8 cellular contexts compared by ENCODE assay signal in genomic region chr15:101128191-101128590, GRCh38.
DNase-seq lines count a peak whose midpoint lies in the region; ATAC-seq and TF ChIP-seq lines count a peak whose summit lies in the region.

No MANE protein-coding gene starts in this region.

- H3K9ac ChIP-seq in MM.1S (ENCODE audit: low read length): peak overlapping the region; percentile 77

- H3K27me3 Mint-ChIP-seq in central memory CD8-positive, alpha-beta T cell: no peaks in the 10 kb centered on the region
- peaks cover 0 to 6% (median 0%) of the 10 kb centered on the region in 5 donors for H3K27me3 Mint-ChIP-seq in naive thymus-derived CD4-positive, alpha-beta T cell

- H3K4me1 ChIP-seq in MM.1S (ENCODE audit: low read length): peaks cover 47% of the 10 kb centered on the region
- H3K4me1 ChIP-seq in naive thymus-derived CD4-positive, alpha-beta T cell (ENCODE audit: control insufficient read depth in 2 of 2, insufficient read depth in 2 of 2, low read length in 2 of 2): peaks cover 24 to 25% of the 10 kb centered on the region in 2 donors

- H2AFZ ChIP-seq in MM.1S (ENCODE audit: low read length): no peak overlapping the region

- peak; percentile 82 for DNase-seq in BJ (ENCODE audit: low read depth)
- no peak for DNase-seq in MM.1S
- DNase-seq in central memory CD8-positive, alpha-beta T cell (ENCODE audit: low spot score in 2 of 2): no peak
- DNase-seq in naive thymus-derived CD4-positive, alpha-beta T cell: no peak
- DNase-seq in SW480 (ENCODE audit: low spot score): no peak
- no peak for DNase-seq in GM19238 (ENCODE audit: insufficient read length, low spot score)

- POLR2A ChIA-PET in BJ (lab: Charles Lee): interaction anchor here (0.6 to 0.8 kb wide), 2 partner anchors 74 to 124 kb away, joined by 3 to 9 read pairs; partner anchors contain the start of gene CHSY1
- POLR2A ChIA-PET in naive thymus-derived CD4-positive, alpha-beta T cell (lab: Charles Lee): no interaction called here

- H3K36me3 ChIP-seq in BJ (ENCODE audit: control insufficient read depth, insufficient read depth, low read length) (no peaks in the 10 kb centered on the region), MM.1S (replicated peaks; ENCODE audit: insufficient read depth, low read length) (no peaks in the 10 kb centered on the region)
- no peaks in the 10 kb centered on the region for H3K36me3 ChIP-seq in naive thymus-derived CD4-positive, alpha-beta T cell (ENCODE audit: control insufficient read depth in 2 of 3, insufficient read depth in 3 of 3, low read length in 3 of 3)

- peaks cover 27% of the 10 kb centered on the region for H3K79me2 ChIP-seq in MM.1S (ENCODE audit: low read length)

- CTCF ChIA-PET in BJ (lab: Yijun Ruan, JAX): interaction anchor here (0.7 to 1.2 kb wide), 3 partner anchors 18 to 60 kb away, joined by 3 read pairs; no protein-coding TSS in a partner anchor
- CTCF ChIA-PET in naive thymus-derived CD4-positive, alpha-beta T cell (lab: Charles Lee): no interaction called here

- intact Hi-C loops in naive thymus-derived CD4-positive, alpha-beta T cell (cut with micrococcal nuclease): loop anchor here in 1 of 2 donors (5.0 kb wide), 1 partner anchor 39 kb away; no protein-coding TSS in a partner anchor

- peak overlapping the region; percentile 71 for H3K4me2 ChIP-seq in MM.1S (ENCODE audit: low read depth, low read length)

- no peaks in the 10 kb centered on the region for H4K20me1 ChIP-seq in MM.1S (ENCODE audit: insufficient read depth, low read length)

- H3K9me2 ChIP-seq in MM.1S (replicated peaks; ENCODE audit: insufficient read depth, low read length): no peaks in the 10 kb centered on the region

- H3K4me1 Mint-ChIP-seq in central memory CD8-positive, alpha-beta T cell: peaks cover 62% of the 10 kb centered on the region
- H3K4me1 Mint-ChIP-seq in naive thymus-derived CD4-positive, alpha-beta T cell: peaks cover 29 to 63% (median 37%) of the 10 kb centered on the region in 7 donors

- no peaks in the 10 kb centered on the region for H3K27me3 ChIP-seq in BJ (ENCODE audit: control insufficient read depth, insufficient read depth, low read length)
- no peaks in the 10 kb centered on the region for H3K27me3 ChIP-seq in MM.1S (replicated peaks; ENCODE audit: insufficient read depth, low read length)
- no peaks in the 10 kb centered on the region for H3K27me3 ChIP-seq in naive thymus-derived CD4-positive, alpha-beta T cell (ENCODE audit: control insufficient read depth in 2 of 2, insufficient read depth in 2 of 2, low read length in 2 of 2)

- H3K9me3 ChIP-seq in MM.1S (replicated peaks; ENCODE audit: insufficient read depth, low read length): no peaks in the 10 kb centered on the region
- no peaks in the 10 kb centered on the region for H3K9me3 ChIP-seq in naive thymus-derived CD4-positive, alpha-beta T cell (ENCODE audit: control insufficient read depth in 2 of 3, low read length in 3 of 3)

- H3K4me3 ChIP-seq in BJ (ENCODE audit: low read depth, low read length) (no peak overlapping the region), MM.1S (ENCODE audit: low read length) (peak overlapping the region; percentile 32; the same call in 1 of the 2 replicates)
- H3K4me3 ChIP-seq in naive thymus-derived CD4-positive, alpha-beta T cell (ENCODE audit: low read length): no peak overlapping the region

- H3K4me3 Mint-ChIP-seq in central memory CD8-positive, alpha-beta T cell: no peak overlapping the region
- H3K4me3 Mint-ChIP-seq in naive thymus-derived CD4-positive, alpha-beta T cell: peak overlapping the region in 3 of 10 donors; percentile 73 to 84 (median 79)

- peak overlapping the region; percentile 95 for H3K27ac Mint-ChIP-seq in central memory CD8-positive, alpha-beta T cell (ENCODE audit: low read depth)
- H3K27ac Mint-ChIP-seq in naive thymus-derived CD4-positive, alpha-beta T cell: peak overlapping the region in 6 of 9 donors; percentile 77 to 98 (median 92)

- H3F3A ChIP-seq in MM.1S (ENCODE audit: insufficient read depth, low read length): peaks cover 39% of the 10 kb centered on the region

- peaks cover 5% of the 10 kb centered on the region for H3K36me3 Mint-ChIP-seq in central memory CD8-positive, alpha-beta T cell (ENCODE audit: insufficient read depth)
- H3K36me3 Mint-ChIP-seq in naive thymus-derived CD4-positive, alpha-beta T cell: peaks cover 0 to 26% (median 0%) of the 10 kb centered on the region in 5 donors

- H3K27ac ChIP-seq in MM.1S (ENCODE audit: low read length): peak overlapping the region; percentile 97
- no peak overlapping the region for H3K27ac ChIP-seq in naive thymus-derived CD4-positive, alpha-beta T cell (ENCODE audit: low read depth, low read length)

- no peak for ATAC-seq in central memory CD8-positive, alpha-beta T cell (replicated peaks; ENCODE audit: extremely low read depth, poor library complexity, severe bottlenecking)
- ATAC-seq in naive thymus-derived CD4-positive, alpha-beta T cell: no peak
- ATAC-seq in HG03108 (IDR thresholded peaks at IDR 0.05; ENCODE audit: unreplicated experiment) (no peak), GM18873 (IDR thresholded peaks at IDR 0.05; ENCODE audit: low FRiP score, unreplicated experiment) (no peak)

- H3K9me3 Mint-ChIP-seq in central memory CD8-positive, alpha-beta T cell: no peaks in the 10 kb centered on the region
- H3K9me3 Mint-ChIP-seq in naive thymus-derived CD4-positive, alpha-beta T cell: peaks cover 0 to 8% (median 0%) of the 10 kb centered on the region in 11 donors

- TF ChIP-seq CTCF in BJ (IDR thresholded peaks at IDR 0.05; ENCODE audit: insufficient read depth, low read depth, low read length) (no peak), MM.1S (IDR thresholded peaks at IDR 0.05; ENCODE audit: low read length) (no peak)
